Comparison of ENCODE assay signal across 13 cellular contexts in genomic region chr20:19644085-19644484, GRCh38.
"Had no signal": no experiment of that assay in that cellular context is flagged by ENCODE, and none has a peak within 500 bp of the region (broad histone marks: within the 10 kb centered on the region; RNA-seq: fewer than 3 reads in every experiment).

No MANE protein-coding gene starts in this region.

- H3K27ac Mint-ChIP-seq: mesothelial cell of epicardium had no signal

- H3K36me3 Mint-ChIP-seq: mesothelial cell of epicardium had no signal

- H3K4me3 ChIP-seq: cardiac muscle cell, gastrocnemius medialis, pancreas, vagina had no signal

- DNase-seq: activated CD4-positive, alpha-beta T cell treated with anti-CD3 and anti-CD28 coated beads, Interleukin-2, amount 50 U/mL, for 48 hours; activated CD4-positive, CD25-positive, alpha-beta regulatory T cell treated with anti-CD3 and anti-CD28 coated beads, Interleukin-2, amount 50 U/mL, for 72 hours; activated naive CD4-positive, alpha-beta T cell; activated T-cell treated with anti-CD3 and anti-CD28 coated beads, Interleukin-2, amount 50 U/mL, for 48 hours; gastrocnemius medialis; kidney; left ventricle myocardium superior; pancreas; stimulated activated CD4-positive, alpha-beta T cell treated with anti-CD3 and anti-CD28 coated beads, Interleukin-4, amount 100 ng/mL, for 4 hours had no signal

- H3K4me1 ChIP-seq: pancreas, vagina had no signal

- H3K36me3 ChIP-seq: cardiac muscle cell, gastrocnemius medialis, pancreas, vagina had no signal

- ATAC-seq: gastrocnemius medialis, left ventricle myocardium superior, pancreas had no signal

- H3K27me3 ChIP-seq: cardiac muscle cell, gastrocnemius medialis, pancreas, vagina had no signal

- H3K4me3 Mint-ChIP-seq: mesothelial cell of epicardium, neural crest cell had no signal

- H3K4me1 Mint-ChIP-seq: neural crest cell had no signal

- H3K27ac ChIP-seq: cardiac muscle cell, gastrocnemius medialis, pancreas, vagina had no signal

- H3K9me3 ChIP-seq: gastrocnemius medialis, pancreas, vagina had no signal

- H3K9me3 Mint-ChIP-seq: mesothelial cell of epicardium, neural crest cell had no signal
